In genomic region chr11:92688416-92688815, GRCh38 we compare ENCODE assay signal across 7 cellular contexts.
"Had no signal": no experiment of that assay in that cellular context is flagged by ENCODE, and none has a peak within 500 bp of the region (broad histone marks: within the 10 kb centered on the region; RNA-seq: fewer than 3 reads in every experiment).

No MANE protein-coding gene starts in this region.

- ATAC-seq: HepG2, K562 had no signal

- H3K4me2 ChIP-seq: KMS-11 had no signal

- H3K9ac ChIP-seq: KMS-11 had no signal

- DNase-seq: IMR-90, KBM-7, KG1 had no signal

- H3K4me3 ChIP-seq: K562 had no signal

- H3K27ac ChIP-seq: HL-60, KMS-11 had no signal
